Comparison of ENCODE assay signal across 9 cellular contexts in the genomic region with DNA sequence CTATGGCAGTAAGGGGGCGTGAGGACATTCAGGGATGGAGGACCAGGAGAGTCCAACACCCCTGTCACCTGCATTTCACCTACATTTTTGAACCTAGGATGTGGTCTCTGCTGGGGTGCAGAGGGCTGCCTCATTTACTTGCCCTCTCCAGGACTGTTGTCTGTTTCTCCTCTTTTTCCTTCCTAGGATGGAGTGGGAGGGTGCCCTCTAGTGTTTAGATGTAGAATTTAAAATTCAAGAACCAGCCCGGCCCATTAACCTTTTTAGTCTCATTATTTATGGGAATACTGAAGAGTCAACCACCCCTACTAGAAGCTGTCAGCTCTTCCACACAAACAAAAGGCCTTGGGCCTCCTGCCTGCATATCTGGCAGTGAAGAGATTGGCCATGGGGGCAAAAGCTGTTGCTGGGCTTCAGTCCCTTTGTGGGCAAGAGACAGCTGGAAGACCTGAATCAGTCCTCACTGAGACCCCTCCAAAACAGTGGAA. TPM values are rescaled to one million over a fixed set of nuclear protein-coding genes. Genes with fewer than 3 reads are reported as not detected.
A peak's percentile ranks its signal among the peaks of the same experiment; 100 is the strongest.
DNase-seq lines count a peak whose midpoint lies in the region; ATAC-seq, FAIRE-seq and TF ChIP-seq lines count a peak whose summit lies in the region.
"Had no signal": no experiment of that assay in that cellular context is flagged by ENCODE, and none has a peak within 500 bp of the region (broad histone marks: within the 10 kb centered on the region; RNA-seq: fewer than 3 reads in every experiment).

No MANE protein-coding gene starts in this region.

- H3K4me1 ChIP-seq in A549, result peaks cover 23% of the 10 kb centered on the region
- peaks cover 13% of the 10 kb centered on the region for H3K4me1 ChIP-seq in astrocyte (ENCODE audit: insufficient read depth, low read length)

- no peaks in the 10 kb centered on the region for H3K36me3 Mint-ChIP-seq in astrocyte (ENCODE audit: low read depth, unreplicated experiment)

- ATAC-seq in A549 (peak; percentile 8 to 48; a peak in 3 of 6 replicates), left colon (no peak)

- H3K79me2 ChIP-seq in astrocyte (ENCODE audit: insufficient read depth, low read length), result peaks cover 24% of the 10 kb centered on the region

- no peak overlapping the region for H3K9ac ChIP-seq in astrocyte (ENCODE audit: low read length)

- H3K27ac ChIP-seq in A549 (no peak overlapping the region), astrocyte (ENCODE audit: low read depth, low read length) (no peak overlapping the region)

- H4K20me1 ChIP-seq in astrocyte (ENCODE audit: insufficient read depth, low read length), result peaks cover 13% of the 10 kb centered on the region

- TF ChIP-seq EP300 in A549 (IDR thresholded peaks at IDR 0.05), result no peak

- DNase-seq in A549 (ENCODE audit: low read depth in 1 of 2, low spot score in 1 of 2), result peak; percentile 68 to 85
- DNase-seq in DMS79 treated with DMSO at 0.1 percent for 48 hours (lab: John Stamatoyannopoulos, UW), result peak; percentile 37
- peak; percentile 41 for DNase-seq in NCI-H1105 treated with DMSO at 0.1 percent for 48 hours (lab: John Stamatoyannopoulos, UW)
- DNase-seq in astrocyte (ENCODE audit: low read depth), result no peak
- DNase-seq in kidney tubule cell (ENCODE audit: low spot score), result peak; percentile 62
- DNase-seq in left colon, result no peak
- DNase-seq in stimulated activated naive CD4-positive, alpha-beta T cell treated with Interleukin-2 at 50 U/mL for 16 hours (lab: John Stamatoyannopoulos, UW), result no peak
- DNase-seq in T-helper 9 cell, result no peak

- 36% methylated on average over 2 of the region's 2 CpGs for WGBS in A549 (ENCODE audit: missing lambda C conversion rate)

- CTCF ChIA-PET in A549 (lab: Yijun Ruan, JAX), result interaction anchor here (0.6 to 58.8 kb wide), 16 partner anchors 0 to 582 kb away, joined by 3 to 1581 read pairs (median 6); partner anchors contain the start of genes ERBB2, MIEN1, NEUROD2 and PGAP3

- TF ChIP-seq CTCF in A549 (IDR thresholded peaks at IDR 0.05) (peak; percentile 87), astrocyte (IDR thresholded peaks at IDR 0.05; ENCODE audit: insufficient read depth, low read depth, low read length) (peak; percentile 68)

- no peak overlapping the region for H3K4me3 ChIP-seq in A549
- no peak overlapping the region for H3K4me3 ChIP-seq in astrocyte (ENCODE audit: insufficient read depth, low read depth, low read length)

- no peaks in the 10 kb centered on the region for H3K36me3 ChIP-seq in astrocyte (ENCODE audit: insufficient read depth, low read length)

- no peak for TF ChIP-seq POLR2A in A549 (IDR thresholded peaks at IDR 0.05; ENCODE audit: low read length)

- peaks cover 17% of the 10 kb centered on the region for H3K4me1 Mint-ChIP-seq in astrocyte (ENCODE audit: low read depth, unreplicated experiment)

- H3K27ac Mint-ChIP-seq in astrocyte (ENCODE audit: unreplicated experiment), result no peak overlapping the region

- H2AFZ ChIP-seq in astrocyte (ENCODE audit: low read depth, low read length), result no peak overlapping the region

- H3K4me3 Mint-ChIP-seq in astrocyte (ENCODE audit: unreplicated experiment), result no peak overlapping the region

- POLR2A ChIA-PET in A549 (lab: Yijun Ruan, JAX), result no interaction called here

- intact Hi-C loops in left colon (cut with DNase I, micrococcal nuclease), result no loop called here

- no peak overlapping the region for H3K4me2 ChIP-seq in A549
- H3K4me2 ChIP-seq in astrocyte (ENCODE audit: low read length), result no peak overlapping the region

- H3K9me3 ChIP-seq in A549 (no peaks in the 10 kb centered on the region), astrocyte (ENCODE audit: insufficient read depth, low read depth, low read length) (no peaks in the 10 kb centered on the region)

- peaks cover 20% of the 10 kb centered on the region for H3K27me3 Mint-ChIP-seq in astrocyte (ENCODE audit: low read depth, unreplicated experiment)

- FAIRE-seq in A549 (lab: Jason Lieb, UNC), result no peak
- no peak for FAIRE-seq in astrocyte (lab: Jason Lieb, UNC)

- no peaks in the 10 kb centered on the region for H3K9me3 Mint-ChIP-seq in astrocyte (ENCODE audit: unreplicated experiment)

- peak; percentile 11 to 38; a peak in 2 of 5 replicates for TF ChIP-seq RAD21 in A549 (conservative IDR thresholded peaks at IDR 0.05 in 1 of 2, IDR thresholded peaks at IDR 0.05 in 1 of 2)

- H3K27me3 ChIP-seq in astrocyte (ENCODE audit: insufficient read depth, low read length), result peaks cover 20% of the 10 kb centered on the region

TF ChIP-seq in A549, 52 proteins besides CTCF, POLR2A, EP300 and RAD21:
- no peak for TF ChIP-seq NFE2L2 (conservative IDR thresholded peaks at IDR 0.05; ENCODE audit: low read length)
- no peak for TF ChIP-seq CEBPB (IDR thresholded peaks at IDR 0.05)
- TF ChIP-seq TP53 (CRISPR knock-in tag; IDR thresholded peaks at IDR 0.05), result no peak
- TF ChIP-seq SMC3 (IDR thresholded peaks at IDR 0.05), result peak; percentile 49; the same call in 2 of the 3 replicates
- TF ChIP-seq, protein P1, sequence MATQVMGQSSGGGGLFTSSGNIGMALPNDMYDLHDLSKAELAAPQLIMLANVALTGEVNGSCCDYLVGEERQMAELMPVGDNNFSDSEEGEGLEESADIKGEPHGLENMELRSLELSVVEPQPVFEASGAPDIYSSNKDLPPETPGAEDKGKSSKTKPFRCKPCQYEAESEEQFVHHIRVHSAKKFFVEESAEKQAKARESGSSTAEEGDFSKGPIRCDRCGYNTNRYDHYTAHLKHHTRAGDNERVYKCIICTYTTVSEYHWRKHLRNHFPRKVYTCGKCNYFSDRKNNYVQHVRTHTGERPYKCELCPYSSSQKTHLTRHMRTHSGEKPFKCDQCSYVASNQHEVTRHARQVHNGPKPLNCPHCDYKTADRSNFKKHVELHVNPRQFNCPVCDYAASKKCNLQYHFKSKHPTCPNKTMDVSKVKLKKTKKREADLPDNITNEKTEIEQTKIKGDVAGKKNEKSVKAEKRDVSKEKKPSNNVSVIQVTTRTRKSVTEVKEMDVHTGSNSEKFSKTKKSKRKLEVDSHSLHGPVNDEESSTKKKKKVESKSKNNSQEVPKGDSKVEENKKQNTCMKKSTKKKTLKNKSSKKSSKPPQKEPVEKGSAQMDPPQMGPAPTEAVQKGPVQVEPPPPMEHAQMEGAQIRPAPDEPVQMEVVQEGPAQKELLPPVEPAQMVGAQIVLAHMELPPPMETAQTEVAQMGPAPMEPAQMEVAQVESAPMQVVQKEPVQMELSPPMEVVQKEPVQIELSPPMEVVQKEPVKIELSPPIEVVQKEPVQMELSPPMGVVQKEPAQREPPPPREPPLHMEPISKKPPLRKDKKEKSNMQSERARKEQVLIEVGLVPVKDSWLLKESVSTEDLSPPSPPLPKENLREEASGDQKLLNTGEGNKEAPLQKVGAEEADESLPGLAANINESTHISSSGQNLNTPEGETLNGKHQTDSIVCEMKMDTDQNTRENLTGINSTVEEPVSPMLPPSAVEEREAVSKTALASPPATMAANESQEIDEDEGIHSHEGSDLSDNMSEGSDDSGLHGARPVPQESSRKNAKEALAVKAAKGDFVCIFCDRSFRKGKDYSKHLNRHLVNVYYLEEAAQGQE (IDR thresholded peaks at IDR 0.05), result no peak
TF ChIP-seq in A549: peak in this region for 1.

RNA-seq across cellular contexts. Expression of gene STARD3, which starts 2.5 kb away (rescaled TPM):
- polyA plus RNA-seq in A549 (2011; rRNA removed) (56.0 and 60.9 TPM in 2 replicates), A549 (2017; fragmentation: RNase III; extraction: RNeasy Plus Mini Kit Qiagen cat#74134 plus additional on column Dnase treatment) (53.0 to 56.1 TPM (median 54.6 TPM) in 3 replicates)
- 83.7 and 101 TPM in 2 replicates for polyA plus RNA-seq in A549 (2012; cell fraction: cytosol; rRNA removed)
- polyA plus RNA-seq in A549 (2012; cell fraction: nucleus; rRNA removed), result 261 and 339 TPM in 2 replicates
- polyA minus RNA-seq in A549 (2011; rRNA and poly(A)+ RNA removed), result 77.8 and 87.0 TPM in 2 replicates
- total RNA-seq in astrocyte (51.2 and 62.1 TPM in 2 replicates), left colon (10 to 100 TPM; 37.2 to 44.3 TPM)

RNA-seq across cellular contexts. Expression of gene PPP1R1B, which starts 7.7 kb away (rescaled TPM):
- 0.07 and 0.10 TPM in 2 replicates for polyA plus RNA-seq in A549 (2011; rRNA removed)
- polyA plus RNA-seq in A549 (2012; cell fraction: cytosol; rRNA removed), result 0.03 TPM in 1 of 2 replicates, not detected in the other
- not detected in 2 replicates for polyA plus RNA-seq in A549 (2012; cell fraction: nucleus; rRNA removed)
- polyA plus RNA-seq in A549 (2017; fragmentation: RNase III; extraction: RNeasy Plus Mini Kit Qiagen cat#74134 plus additional on column Dnase treatment), result not detected in 3 replicates
- not detected in 2 replicates for polyA minus RNA-seq in A549 (2011; rRNA and poly(A)+ RNA removed)
- total RNA-seq in astrocyte, result 0.26 and 0.39 TPM in 2 replicates
- total RNA-seq in left colon, result 100 to 1,000 TPM; 259 to 404 TPM

RNA-seq across cellular contexts. Expression of gene NEUROD2, which starts 26.7 kb away (rescaled TPM):
- polyA plus RNA-seq in A549 (2011; rRNA removed) (not detected in 2 replicates), A549 (2017; fragmentation: RNase III; extraction: RNeasy Plus Mini Kit Qiagen cat#74134 plus additional on column Dnase treatment) (not detected in 3 replicates)
- polyA plus RNA-seq in A549 (2012; cell fraction: cytosol; rRNA removed), result not detected in 2 replicates
- 0.02 and 0.04 TPM in 2 replicates for polyA plus RNA-seq in A549 (2012; cell fraction: nucleus; rRNA removed)
- not detected in 2 replicates for polyA minus RNA-seq in A549 (2011; rRNA and poly(A)+ RNA removed)
- total RNA-seq in astrocyte (not detected in 2 replicates), left colon (under 1 TPM in 1 of 2 donors, not detected in 1; 0.12 TPM)
- total RNA-seq: subcutaneous adipose tissue had no signal

RNA-seq across cellular contexts. Expression of gene TCAP, which starts 30.7 kb away (rescaled TPM):
- polyA plus RNA-seq in A549 (2011; rRNA removed) (0.41 and 0.67 TPM in 2 replicates), A549 (2017; fragmentation: RNase III; extraction: RNeasy Plus Mini Kit Qiagen cat#74134 plus additional on column Dnase treatment) (1.0 to 1.6 TPM (median 1.2 TPM) in 3 replicates)
- 0.40 and 0.61 TPM in 2 replicates for polyA plus RNA-seq in A549 (2012; cell fraction: cytosol; rRNA removed)
- polyA plus RNA-seq in A549 (2012; cell fraction: nucleus; rRNA removed), result 3.7 and 4.3 TPM in 2 replicates
- polyA minus RNA-seq in A549 (2011; rRNA and poly(A)+ RNA removed), result 0.73 and 1.2 TPM in 2 replicates
- total RNA-seq in astrocyte (0.98 and 1.4 TPM in 2 replicates), left colon (under 1 TPM; 0.43 to 0.50 TPM)

RNA-seq across cellular contexts. Expression of gene PNMT, which starts 33.8 kb away (rescaled TPM):
- polyA plus RNA-seq in A549 (2011; rRNA removed) (not detected in 2 replicates), A549 (2017; fragmentation: RNase III; extraction: RNeasy Plus Mini Kit Qiagen cat#74134 plus additional on column Dnase treatment) (0.16 TPM in 1 of 3 replicates, not detected in the others)
- polyA plus RNA-seq in A549 (2012; cell fraction: cytosol; rRNA removed), result 0.05 and 0.16 TPM in 2 replicates
- 0.12 TPM in 1 of 2 replicates, not detected in the other for polyA plus RNA-seq in A549 (2012; cell fraction: nucleus; rRNA removed)
- polyA minus RNA-seq in A549 (2011; rRNA and poly(A)+ RNA removed), result not detected in 2 replicates
- total RNA-seq in astrocyte (0.59 and 1.5 TPM in 2 replicates), left colon (1 to 10 TPM in 1 of 2 donors, under 1 TPM in 1; 0.73 to 1.0 TPM)

Comparison
In these comparisons a context has a peak if more than half of its experiments do, and no peak if none do; other contexts are left out.
1. DNase-seq: peak in A549 (2 of 2), DMS79 treated with DMSO at 0.1 percent for 48 hours (single experiment), NCI-H1105 treated with DMSO at 0.1 percent for 48 hours (single experiment) and kidney tubule cell (single experiment); none in astrocyte (single experiment), left colon (0 of 2), stimulated activated naive CD4-positive, alpha-beta T cell treated with Interleukin-2 at 50 U/mL for 16 hours (single experiment) and T-helper 9 cell (single experiment).
2. RNA of gene PPP1R1B, which starts 7.7 kb away (total RNA-seq): 259 to 404 TPM in left colon; 0.26 to 0.39 TPM in astrocyte; every median in the first group is over 100 times any median in the second.